8 cellular contexts compared by ENCODE assay signal in genomic region chr14:93184391-93185332, GRCh38.
DNase-seq lines count a peak whose midpoint lies in the region; ATAC-seq and TF ChIP-seq lines count a peak whose summit lies in the region.

LYSET (plus strand) TSS chr14:93185317; CDS start chr14:93185406, 89 bp downstream.
MOAP1 (minus strand) TSS chr14:93184897; CDS start chr14:93184242, 655 bp downstream.

- POLR2A ChIA-PET in AG04449 (lab: Yijun Ruan, JAX) = interaction anchor here (0.6 to 1.9 kb wide), 3 partner anchors 8 to 22 kb away, joined by 3 to 7 read pairs (median 3); partner anchors contain the start of genes GON7 and UBR7

- H3K4me3 ChIP-seq in AG04449 (ENCODE audit: low read depth, low read length) = peak within 1 kb of the TSS; percentile 96

- ATAC-seq in GM18519 (IDR thresholded peaks at IDR 0.05; ENCODE audit: low FRiP score, unreplicated experiment) = peak; percentile 83
- peak; percentile 88 for ATAC-seq in HG03045 (IDR thresholded peaks at IDR 0.05; ENCODE audit: unreplicated experiment)

- DNase-seq in AG04449 (ENCODE audit: low read depth, low spot score) (no peak), NCI-H2227 (lab: John Stamatoyannopoulos, UW; ENCODE audit: unreplicated experiment) (peak; percentile 91), kidney glomerular epithelial cell (lab: John Stamatoyannopoulos, UW) (peak; percentile 51)
- DNase-seq in activated CD4-positive, CD25-positive, alpha-beta regulatory T cell (lab: John Stamatoyannopoulos, UW) = peak; percentile 77 to 89 (median 84)
- DNase-seq in central memory CD4-positive, alpha-beta T cell = peak; percentile 93
- peak; percentile 75 to 77 for DNase-seq in stimulated activated CD4-positive, alpha-beta T cell treated with anti-CD3 and anti-CD28 coated beads, Interleukin-1b, Interleukin-23, amount 100 ng/mL, for 1 hour (ENCODE audit: low read depth in 2 of 2)

- TF ChIP-seq CTCF in AG04449 (IDR thresholded peaks at IDR 0.05; ENCODE audit: insufficient read depth, low read length, missing control alignments) = peak; percentile 6

- CTCF ChIA-PET in AG04449 (lab: Yijun Ruan, JAX) = interaction anchor here (1.0 to 2.8 kb wide), 8 partner anchors 8 to 72 kb away, joined by 3 to 16 read pairs (median 6); partner anchors contain the start of genes GON7 and UBR7
